In genomic region chr3:172246107-172246870, GRCh38 we compare ENCODE assay signal across 17 cellular contexts.
DNase-seq lines count a peak whose midpoint lies in the region; ATAC-seq, FAIRE-seq and TF ChIP-seq lines count a peak whose summit lies in the region.
"Had no signal": no experiment of that assay in that cellular context is flagged by ENCODE, and none has a peak within 500 bp of the region (broad histone marks: within the 10 kb centered on the region; RNA-seq: fewer than 3 reads in every experiment).

No MANE protein-coding gene starts in this region.

- in situ Hi-C loops in gastrocnemius medialis (cut with MboI; ENCODE audit: low sequenced_read_pairs in 4 of 4) = no loop called here

- dilution Hi-C loops in keratinocyte (cut with MboI; ENCODE audit: extremely low pct_ligation_motif_present, low sequenced_read_pairs) = no loop called here

- no peaks in the 10 kb centered on the region for H3K9me2 ChIP-seq in PC-3 (replicated peaks; ENCODE audit: low read length)

- H3K4me2 ChIP-seq in keratinocyte (ENCODE audit: control insufficient read depth, extremely low read depth, insufficient read depth, low read depth, low read length) = peak overlapping the region; percentile 5
- no peak overlapping the region for H3K4me2 ChIP-seq in PC-3 (ENCODE audit: low read length)

- peaks cover 0 to 25% of the 10 kb centered on the region in 2 donors for H3K4me1 ChIP-seq in ascending aorta
- peaks cover 24% of the 10 kb centered on the region for H3K4me1 ChIP-seq in keratinocyte (ENCODE audit: control insufficient read depth, extremely low read depth, insufficient read depth, low read length)
- H3K4me1 ChIP-seq in gastrocnemius medialis = peaks cover 24 to 32% of the 10 kb centered on the region in 2 donors
- H3K4me1 ChIP-seq in PC-3 (ENCODE audit: insufficient read depth, low read length) = peaks cover 10% of the 10 kb centered on the region

- intact Hi-C loops in ascending aorta (cut with DNase I) = no loop called here
- intact Hi-C loops in gastrocnemius medialis (cut with DNase I; ENCODE audit: low total_unique reads) = no loop called here
- intact Hi-C loops in PC-3 (cut with micrococcal nuclease) = no loop called here

- FAIRE-seq in keratinocyte (lab: Jason Lieb, UNC) = no peak
- FAIRE-seq: GM19239 had no signal

- H3K27ac ChIP-seq in ascending aorta = peak overlapping the region; percentile 60 to 67
- H3K27ac ChIP-seq in keratinocyte (ENCODE audit: control insufficient read depth, insufficient read depth, low read length) = no peak overlapping the region
- peak overlapping the region in 2 of 4 donors; percentile 24 to 36 for H3K27ac ChIP-seq in gastrocnemius medialis
- no peak overlapping the region for H3K27ac ChIP-seq in PC-3 (ENCODE audit: low read length)

- H3K4me3 ChIP-seq in ascending aorta = no peak overlapping the region
- no peak overlapping the region for H3K4me3 ChIP-seq in keratinocyte (ENCODE audit: control insufficient read depth in 2 of 3, extremely low read depth in 1 of 3, insufficient read depth in 2 of 3, low read depth in 1 of 3, low read length in 3 of 3)
- H3K4me3 ChIP-seq in gastrocnemius medialis = no peak overlapping the region
- H3K4me3 ChIP-seq in PC-3 (ENCODE audit: low read length) = no peak overlapping the region

- H3K9me1 ChIP-seq in keratinocyte (ENCODE audit: control insufficient read depth, extremely low read depth, insufficient read depth, low read length) = peaks cover 3% of the 10 kb centered on the region

- peak; percentile 25 to 43 for ATAC-seq in gastrocnemius medialis
- no peak for ATAC-seq in PC-3

- peaks cover 4% of the 10 kb centered on the region for H3F3A ChIP-seq in PC-3 (ENCODE audit: low read length, unreplicated experiment)

- H3K9ac ChIP-seq in keratinocyte (ENCODE audit: control insufficient read depth, extremely low read depth, insufficient read depth, low read length) (no peak overlapping the region), PC-3 (ENCODE audit: low read length) (no peak overlapping the region)

- TF ChIP-seq POLR2A in gastrocnemius medialis (IDR thresholded peaks at IDR 0.05) = no peak

- no peak overlapping the region for H2AFZ ChIP-seq in keratinocyte (ENCODE audit: control insufficient read depth, low read length)
- H2AFZ ChIP-seq in PC-3 (ENCODE audit: low read length) = no peak overlapping the region

- no TSS peak for BruUV-seq in PC-3 (replicated peaks; lab: Mats Ljungman, UMichigan)

- H3K79me2 ChIP-seq in keratinocyte (ENCODE audit: control insufficient read depth, insufficient read depth, low read length) (peaks cover 25% of the 10 kb centered on the region), PC-3 (ENCODE audit: low read length) (peaks cover 22% of the 10 kb centered on the region)

- POLR2A ChIA-PET in PC-3 (lab: Charles Lee; ENCODE audit: unreplicated experiment) = no interaction called here

- peaks cover 2 to 3% of the 10 kb centered on the region in 2 donors for H3K36me3 ChIP-seq in ascending aorta
- peaks cover 9 to 15% of the 10 kb centered on the region in 2 experiments for H3K36me3 ChIP-seq in keratinocyte (ENCODE audit: control insufficient read depth in 2 of 2, extremely low read depth in 1 of 2, insufficient read depth in 2 of 2, low read length in 2 of 2)
- H3K36me3 ChIP-seq in gastrocnemius medialis = peaks cover 0 to 6% of the 10 kb centered on the region in 2 donors
- peaks cover 31% of the 10 kb centered on the region for H3K36me3 ChIP-seq in PC-3 (ENCODE audit: low read depth, low read length)

- H3K27me3 ChIP-seq in ascending aorta (no peaks in the 10 kb centered on the region), keratinocyte (ENCODE audit: control insufficient read depth, extremely low read depth, insufficient read depth, low read length) (no peaks in the 10 kb centered on the region), gastrocnemius medialis (no peaks in the 10 kb centered on the region), PC-3 (ENCODE audit: low read length) (no peaks in the 10 kb centered on the region)

- TF ChIP-seq CTCF in ascending aorta (IDR thresholded peaks at IDR 0.05) (no peak), keratinocyte (optimal IDR thresholded peaks at IDR 0.05 in 1 of 3, IDR thresholded peaks at IDR 0.05 in 1 of 3, conservative IDR thresholded peaks at IDR 0.05 in 1 of 3; ENCODE audit: extremely low read depth in 1 of 3, insufficient read depth in 2 of 3, low read length in 3 of 3) (no peak), gastrocnemius medialis (IDR thresholded peaks at IDR 0.05 in 4 of 5, conservative IDR thresholded peaks at IDR 0.05 in 1 of 5) (no peak), PC-3 (conservative IDR thresholded peaks at IDR 0.05; ENCODE audit: low read depth, low read length) (no peak)

- CTCF ChIA-PET in PC-3 (lab: Charles Lee) = no interaction called here

- H3K9me3 ChIP-seq in ascending aorta = no peaks in the 10 kb centered on the region
- peaks cover 8% of the 10 kb centered on the region for H3K9me3 ChIP-seq in keratinocyte (ENCODE audit: control insufficient read depth, low read depth, low read length)
- H3K9me3 ChIP-seq in gastrocnemius medialis = no peaks in the 10 kb centered on the region
- H3K9me3 ChIP-seq in PC-3 (ENCODE audit: low read length) = 0 out of 2 replicates have a peak, but pooled peaks cover 6% of the 10 kb centered on the region

- H4K20me1 ChIP-seq in keratinocyte (ENCODE audit: control insufficient read depth, extremely low read depth, insufficient read depth, low read length) = no peaks in the 10 kb centered on the region
- peaks cover 8% of the 10 kb centered on the region; the same call in 1 of the 2 replicates for H4K20me1 ChIP-seq in PC-3 (ENCODE audit: low read length)

- peak; percentile 35 for DNase-seq in LHCN-M2 (ENCODE audit: low read depth)
- no peak for DNase-seq in ascending aorta (ENCODE audit: low spot score in 2 of 2)
- no peak for DNase-seq in keratinocyte (ENCODE audit: low read depth, low spot score)
- DNase-seq in gastrocnemius medialis = no peak
- DNase-seq in SKM-1 (lab: John Stamatoyannopoulos, UW; ENCODE audit: unreplicated experiment) = no peak
- no peak for DNase-seq in COR-L47 (lab: John Stamatoyannopoulos, UW)
- DNase-seq in PC-3 = no peak
- no peak for DNase-seq in NCI-H1436 (lab: John Stamatoyannopoulos, UW)
- DNase-seq: activated CD4-positive, CD25-positive, alpha-beta regulatory T cell treated with anti-CD3 and anti-CD28 coated beads, Interleukin-2, amount 50 U/mL, for 72 hours; activated CD8-positive, alpha-beta memory T cell treated with anti-CD3 and anti-CD28 coated beads, Interleukin-2, amount 50 U/mL, for 4 hours; activated naive CD4-positive, alpha-beta T cell treated with anti-CD3 and anti-CD28 coated beads for 36 hours; foreskin melanocyte; Karpas-422; NCI-H187 treated with DMSO at 0.1 percent for 48 hours; NCI-H524 treated with DMSO at 0.1 percent for 48 hours; posterior cingulate gyrus had no signal

Comparison
In these comparisons a context has a peak if more than half of its experiments do, and no peak if none do; other contexts are left out.
1. H3K27ac ChIP-seq: peak in ascending aorta (2 of 2); none in keratinocyte (single experiment) and PC-3 (single experiment).